In genomic region chr2:2825516-2826208, GRCh38 we compare ENCODE assay signal across 18 cellular contexts.
"Had no signal": no experiment of that assay in that cellular context is flagged by ENCODE, and none has a peak within 500 bp of the region (broad histone marks: within the 10 kb centered on the region; RNA-seq: fewer than 3 reads in every experiment).

No MANE protein-coding gene starts in this region.

- DNase-seq: activated CD4-positive, alpha-beta T cell treated with anti-CD3 and anti-CD28 coated beads, Interleukin-2, amount 50 U/mL, for 1 hour; activated naive CD4-positive, alpha-beta T cell treated with Interleukin-2 at 50 U/mL for 16 hours; activated naive CD8-positive, alpha-beta T cell treated with anti-CD3 and anti-CD28 coated beads, Interleukin-2, amount 10 ng/mL, durations not matched to agents 7 days and 5 days; activated T-cell treated with anti-CD3 and anti-CD28 coated beads, Interleukin-2, amount 50 U/mL, for 1 hour; amygdala; caudate nucleus; erythroblast; left ventricle myocardium inferior; naive B cell; right cardiac atrium had no signal

- H3K9me3 ChIP-seq: prostate gland had no signal

- H3K36me3 ChIP-seq: left ventricle myocardium inferior, prostate gland, suprapubic skin had no signal

- ATAC-seq: activated CD4-positive, CD25-positive, alpha-beta regulatory T cell treated with anti-CD3 and anti-CD28 coated beads, Interleukin-2, amount 50 U/mL, for 24 hours; right cardiac atrium had no signal

- H3K27ac ChIP-seq: left ventricle myocardium inferior, prostate gland, suprapubic skin had no signal

- H3K27me3 Mint-ChIP-seq: activated naive CD8-positive, alpha-beta T cell treated with anti-CD3 and anti-CD28 coated beads, Interleukin-2, amount 10 ng/mL, durations not matched to agents 7 days and 5 days had no signal

- H3K4me1 ChIP-seq: left ventricle myocardium inferior, prostate gland, suprapubic skin had no signal

- H3K36me3 Mint-ChIP-seq: activated naive CD8-positive, alpha-beta T cell treated with anti-CD3 and anti-CD28 coated beads, Interleukin-2, amount 10 ng/mL, durations not matched to agents 7 days and 5 days; naive B cell; type B pancreatic cell had no signal

- H3K27ac Mint-ChIP-seq: activated naive CD8-positive, alpha-beta T cell treated with anti-CD3 and anti-CD28 coated beads, Interleukin-2, amount 10 ng/mL, durations not matched to agents 7 days and 5 days; activated T-helper 2 cell treated with anti-CD3 and anti-CD28 coated beads, Interferon-gamma antibody, Interleukin-2, Interleukin-4, amounts not matched to agents 10 μg/mL and 5 μg/mL and 100 μg/mL, durations not matched to agents 14 hours and 24 hours and 36 hours; naive B cell; stimulated activated naive CD8-positive, alpha-beta T cell treated with anti-CD3 and anti-CD28 coated beads, Interleukin-15, Interleukin-2, amounts not matched to agents 100 ng/mL and 50 ng/mL, for 24 hours; T-helper 1 cell treated with Interleukin-12 subunit alpha and Interleukin-12 subunit beta and Interleukin-4 antibody, amounts not matched to agents 30 μg/mL and 1 μg/mL, for 36 hours; type B pancreatic cell had no signal

- H3K4me1 Mint-ChIP-seq: activated naive CD8-positive, alpha-beta T cell treated with anti-CD3 and anti-CD28 coated beads, Interleukin-2, amount 10 ng/mL, durations not matched to agents 7 days and 5 days; naive B cell had no signal

- H3K4me3 Mint-ChIP-seq: activated naive CD8-positive, alpha-beta T cell treated with anti-CD3 and anti-CD28 coated beads, Interleukin-2, amount 10 ng/mL, durations not matched to agents 7 days and 5 days; naive B cell; neural crest cell; stimulated activated naive CD8-positive, alpha-beta T cell treated with anti-CD3 and anti-CD28 coated beads, Interleukin-15, Interleukin-2, amounts not matched to agents 100 ng/mL and 50 ng/mL, for 24 hours; T-helper 1 cell treated with Interleukin-12 subunit alpha and Interleukin-12 subunit beta and Interleukin-4 antibody, amounts not matched to agents 30 μg/mL and 1 μg/mL, for 36 hours; type B pancreatic cell had no signal

- H3K4me3 ChIP-seq: left ventricle myocardium inferior, prostate gland, suprapubic skin had no signal

- H3K27me3 ChIP-seq: suprapubic skin had no signal
